Comparison of ENCODE assay signal across 13 cellular contexts in genomic region chr2:239433777-239434396, GRCh38. TPM values are rescaled to one million over a fixed set of nuclear protein-coding genes. Genes with fewer than 3 reads are reported as not detected.
A peak's percentile ranks its signal among the peaks of the same experiment; 100 is the strongest.
DNase-seq lines count a peak whose midpoint lies in the region; ATAC-seq and TF ChIP-seq lines count a peak whose summit lies in the region.
"Had no signal": no experiment of that assay in that cellular context is flagged by ENCODE, and none has a peak within 500 bp of the region (broad histone marks: within the 10 kb centered on the region; RNA-seq: fewer than 3 reads in every experiment).

No MANE protein-coding gene starts in this region.

- peaks cover 3% of the 10 kb centered on the region for H3K4me1 ChIP-seq in foreskin keratinocyte
- H3K4me1 ChIP-seq: Peyer's patch had no signal

- no peak overlapping the region for H3K4me3 Mint-ChIP-seq in activated T-helper 17 cell treated with anti-CD3 and anti-CD28 coated beads, Interleukin-2, amount 50 U/mL, for 72 hours
- H3K4me3 Mint-ChIP-seq: CD4-positive, CD25-positive, alpha-beta regulatory T cell; naive thymus-derived CD8-positive, alpha-beta T cell had no signal

- peak; percentile 96 for ATAC-seq in activated T-helper 17 cell treated with anti-CD3 and anti-CD28 coated beads, Interleukin-2, amount 50 U/mL, for 72 hours (replicated peaks)
- ATAC-seq in foreskin keratinocyte: peak; percentile 90
- no peak for ATAC-seq in SK-N-SH treated with all-trans-retinoic acid at 6 μM for 48 hours
- ATAC-seq: heart left ventricle; naive thymus-derived CD8-positive, alpha-beta T cell had no signal

- peaks cover 5% of the 10 kb centered on the region for H3K9me3 Mint-ChIP-seq in activated T-helper 17 cell treated with anti-CD3 and anti-CD28 coated beads, Interleukin-2, amount 50 U/mL, for 72 hours

- TF ChIP-seq CTCF in foreskin keratinocyte (conservative IDR thresholded peaks at IDR 0.05): no peak

- H3K4me1 Mint-ChIP-seq in activated T-helper 17 cell treated with anti-CD3 and anti-CD28 coated beads, Interleukin-2, amount 50 U/mL, for 72 hours: peaks cover 8% of the 10 kb centered on the region

- no peaks in the 10 kb centered on the region for H3K27me3 ChIP-seq in foreskin keratinocyte
- H3K27me3 ChIP-seq: Peyer's patch had no signal

- peak overlapping the region; percentile 15 for H3K27ac Mint-ChIP-seq in activated T-helper 17 cell treated with anti-CD3 and anti-CD28 coated beads, Interleukin-2, amount 50 U/mL, for 72 hours
- H3K27ac Mint-ChIP-seq: CD4-positive, CD25-positive, alpha-beta regulatory T cell; naive thymus-derived CD8-positive, alpha-beta T cell had no signal

- no peaks in the 10 kb centered on the region for H3K27me3 Mint-ChIP-seq in activated T-helper 17 cell treated with anti-CD3 and anti-CD28 coated beads, Interleukin-2, amount 50 U/mL, for 72 hours

- H3K36me3 Mint-ChIP-seq in activated T-helper 17 cell treated with anti-CD3 and anti-CD28 coated beads, Interleukin-2, amount 50 U/mL, for 72 hours (ENCODE audit: low read depth): no peaks in the 10 kb centered on the region
- H3K36me3 Mint-ChIP-seq: CD4-positive, CD25-positive, alpha-beta regulatory T cell had no signal

- H3K27ac ChIP-seq in foreskin keratinocyte: peak overlapping the region; percentile 90
- H3K27ac ChIP-seq: heart left ventricle, Peyer's patch had no signal

- DNase-seq in EL (peak; percentile 14), HS-5 (ENCODE audit: low read depth) (peak; percentile 80), foreskin keratinocyte (peak; percentile 20 to 44), Ammon's horn (ENCODE audit: low spot score) (no peak), kidney glomerular epithelial cell (lab: John Stamatoyannopoulos, UW) (no peak)
- DNase-seq: CD4-positive, CD25-positive, alpha-beta regulatory T cell; effector CD4-positive, alpha-beta T cell; heart left ventricle; naive thymus-derived CD8-positive, alpha-beta T cell; NCI-H1105 treated with DMSO at 0.1 percent for 48 hours; Peyer's patch had no signal

TF ChIP-seq in SK-N-SH treated with all-trans-retinoic acid at 6 μM for 48 hours, 23 proteins besides CTCF, POLR2A, EP300 and RAD21:
- TF ChIP-seq ZNF70 (CRISPR knock-in tag; IDR thresholded peaks at IDR 0.05) (no peak), RARB (CRISPR knock-in tag; IDR thresholded peaks at IDR 0.05) (no peak), GLIS3 (CRISPR knock-in tag; IDR thresholded peaks at IDR 0.05) (no peak)

RNA-seq across cellular contexts. Expression of gene HDAC4, which starts 33.1 kb away (rescaled TPM):
- 10 to 100 TPM; 34.3 to 52.9 TPM for total RNA-seq in activated T-helper 17 cell treated with anti-CD3 and anti-CD28 coated beads, Interleukin-2, amount 50 U/mL, for 72 hours
- total RNA-seq in foreskin keratinocyte: 6.9 and 7.5 TPM in 2 replicates
- 1.0 TPM in 2 replicates for polyA plus RNA-seq in foreskin keratinocyte

Comparison
In these comparisons a context has a peak if more than half of its experiments do, and no peak if none do; other contexts are left out.
1. DNase-seq: peak in EL (single experiment), HS-5 (single experiment) and foreskin keratinocyte (2 of 2); none in Ammon's horn (single experiment) and kidney glomerular epithelial cell (single experiment).